9 cellular contexts compared by ENCODE assay signal in the genomic region with DNA sequence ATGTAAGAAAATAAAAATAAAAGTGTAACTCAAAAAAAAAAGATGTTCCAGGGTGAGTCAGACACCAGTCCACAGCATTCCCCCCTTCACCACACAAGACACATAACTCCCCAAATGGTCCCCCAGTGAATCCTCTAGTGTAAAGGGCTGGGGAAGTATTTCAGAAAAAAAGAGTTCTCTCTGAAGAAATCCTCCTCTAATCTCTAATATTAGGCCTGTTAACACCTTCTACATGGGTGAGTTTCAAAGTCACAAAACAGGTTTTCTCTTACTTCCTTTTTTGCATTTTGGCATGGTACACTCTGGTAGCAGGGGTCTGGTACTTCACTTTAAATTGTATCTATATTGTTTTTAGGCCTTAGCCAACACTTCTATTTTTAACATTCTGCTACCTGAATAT. TPM values are rescaled to one million over a fixed set of nuclear protein-coding genes. Genes with fewer than 3 reads are reported as not detected.
A peak's percentile ranks its signal among the peaks of the same experiment; 100 is the strongest.
DNase-seq lines count a peak whose midpoint lies in the region; ATAC-seq and FAIRE-seq lines count a peak whose summit lies in the region.
"Had no signal": no experiment of that assay in that cellular context is flagged by ENCODE, and none has a peak within 500 bp of the region (broad histone marks: within the 10 kb centered on the region; RNA-seq: fewer than 3 reads in every experiment).

No MANE protein-coding gene starts in this region.

- H3K27me3 Mint-ChIP-seq in activated CD4-positive, alpha-beta memory T cell treated with anti-CD3 and anti-CD28 coated beads, Interleukin-2, amount 10 ng/mL, durations not matched to agents 7 days and 5 days = no peaks in the 10 kb centered on the region

- no peak overlapping the region for H3K4me3 Mint-ChIP-seq in activated CD4-positive, alpha-beta memory T cell treated with anti-CD3 and anti-CD28 coated beads, Interleukin-2, amount 10 ng/mL, durations not matched to agents 7 days and 5 days
- peak overlapping the region; percentile 32 for H3K4me3 Mint-ChIP-seq in stimulated activated effector memory CD8-positive, alpha-beta T cell treated with anti-CD3 and anti-CD28 coated beads, Interleukin-12 subunit alpha, Interleukin-12 subunit beta, amount 100 ng/mL, for 72 hours
- H3K4me3 Mint-ChIP-seq: nephron had no signal

- FAIRE-seq in frontal cortex (lab: Jason Lieb, UNC) = no peak

- H3K36me3 Mint-ChIP-seq in activated CD4-positive, alpha-beta memory T cell treated with anti-CD3 and anti-CD28 coated beads, Interleukin-2, amount 10 ng/mL, durations not matched to agents 7 days and 5 days (ENCODE audit: low read depth) = peaks cover 55% of the 10 kb centered on the region
- peaks cover 95% of the 10 kb centered on the region for H3K36me3 Mint-ChIP-seq in stimulated activated effector memory CD8-positive, alpha-beta T cell treated with anti-CD3 and anti-CD28 coated beads, Interleukin-12 subunit alpha, Interleukin-12 subunit beta, amount 100 ng/mL, for 72 hours

- ATAC-seq in activated CD4-positive, CD25-positive, alpha-beta regulatory T cell treated with anti-CD3 and anti-CD28 coated beads, Interleukin-2, amount 50 U/mL, for 24 hours = peak; percentile 3 to 11
- peak; percentile 33 for ATAC-seq in HG02588 (IDR thresholded peaks at IDR 0.05; ENCODE audit: unreplicated experiment)
- no peak for ATAC-seq in stimulated activated effector memory CD8-positive, alpha-beta T cell treated with anti-CD3 and anti-CD28 coated beads, Interleukin-12 subunit alpha, Interleukin-12 subunit beta, amount 100 ng/mL, for 72 hours

- DNase-seq in activated CD4-positive, CD25-positive, alpha-beta regulatory T cell (lab: John Stamatoyannopoulos, UW) = no peak
- DNase-seq in activated CD4-positive, alpha-beta memory T cell treated with anti-CD3 and anti-CD28 coated beads, Interleukin-2, amount 10 ng/mL, durations not matched to agents 7 days and 5 days = no peak
- no peak for DNase-seq in stimulated activated effector memory CD8-positive, alpha-beta T cell treated with anti-CD3 and anti-CD28 coated beads, Interleukin-12 subunit alpha, Interleukin-12 subunit beta, amount 100 ng/mL, for 72 hours (ENCODE audit: low spot score in 2 of 2)
- no peak for DNase-seq in HPDE6-E6E7 (ENCODE audit: extremely low spot score)
- no peak for DNase-seq in frontal cortex (ENCODE audit: low spot score in 2 of 2)
- DNase-seq in ecto neural progenitor cell (ENCODE audit: low spot score) = no peak

- POLR2A ChIA-PET in activated CD4-positive, alpha-beta memory T cell treated with anti-CD3 and anti-CD28 coated beads, Interleukin-2, amount 10 ng/mL, durations not matched to agents 7 days and 5 days (lab: Charles Lee) = interaction anchor here (1.2 kb wide), 1 partner anchor 18 kb away, joined by 3 read pairs; no protein-coding TSS in a partner anchor

- no peaks in the 10 kb centered on the region for H3K9me3 Mint-ChIP-seq in activated CD4-positive, alpha-beta memory T cell treated with anti-CD3 and anti-CD28 coated beads, Interleukin-2, amount 10 ng/mL, durations not matched to agents 7 days and 5 days
- no peaks in the 10 kb centered on the region for H3K9me3 Mint-ChIP-seq in stimulated activated effector memory CD8-positive, alpha-beta T cell treated with anti-CD3 and anti-CD28 coated beads, Interleukin-12 subunit alpha, Interleukin-12 subunit beta, amount 100 ng/mL, for 72 hours
- H3K9me3 Mint-ChIP-seq: nephron had no signal

- peak overlapping the region; percentile 37 for H3K27ac Mint-ChIP-seq in activated CD4-positive, alpha-beta memory T cell treated with anti-CD3 and anti-CD28 coated beads, Interleukin-2, amount 10 ng/mL, durations not matched to agents 7 days and 5 days
- H3K27ac Mint-ChIP-seq in stimulated activated effector memory CD8-positive, alpha-beta T cell treated with anti-CD3 and anti-CD28 coated beads, Interleukin-12 subunit alpha, Interleukin-12 subunit beta, amount 100 ng/mL, for 72 hours = peak overlapping the region; percentile 92
- H3K27ac Mint-ChIP-seq: nephron had no signal

- H3K4me1 Mint-ChIP-seq in activated CD4-positive, alpha-beta memory T cell treated with anti-CD3 and anti-CD28 coated beads, Interleukin-2, amount 10 ng/mL, durations not matched to agents 7 days and 5 days = peaks cover 59% of the 10 kb centered on the region
- H3K4me1 Mint-ChIP-seq in stimulated activated effector memory CD8-positive, alpha-beta T cell treated with anti-CD3 and anti-CD28 coated beads, Interleukin-12 subunit alpha, Interleukin-12 subunit beta, amount 100 ng/mL, for 72 hours = peaks cover 42% of the 10 kb centered on the region

- CTCF ChIA-PET in activated CD4-positive, alpha-beta memory T cell treated with anti-CD3 and anti-CD28 coated beads, Interleukin-2, amount 10 ng/mL, durations not matched to agents 7 days and 5 days (lab: Charles Lee) = no interaction called here

RNA-seq across cellular contexts. Expression of a gene that starts 28.2 kb away (rescaled TPM):
- total RNA-seq in activated CD4-positive, alpha-beta memory T cell treated with anti-CD3 and anti-CD28 coated beads, Interleukin-2, amount 10 ng/mL, durations not matched to agents 7 days and 5 days = 100 to 1,000 TPM; 126 to 127 TPM
- total RNA-seq in frontal cortex = 124 TPM
